8 cellular contexts compared by ENCODE assay signal in the genomic region with DNA sequence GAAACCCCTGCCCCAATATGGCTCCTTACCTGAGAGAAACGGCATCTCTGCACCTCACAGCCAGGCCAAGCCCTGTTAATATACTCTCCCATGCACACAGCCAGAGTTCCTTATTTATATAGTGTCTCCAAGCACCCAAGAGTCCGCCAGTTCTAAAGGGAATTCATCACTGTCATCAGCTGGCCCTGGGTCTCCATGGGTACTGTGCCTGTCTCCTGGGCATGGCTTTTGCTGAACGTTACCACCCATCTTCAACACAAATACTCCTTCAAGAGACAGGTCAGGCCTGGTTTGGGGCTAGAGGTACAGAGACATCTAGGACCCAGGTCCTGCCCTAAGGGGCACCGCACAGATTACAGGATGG. TPM values are rescaled to one million over a fixed set of nuclear protein-coding genes. Genes with fewer than 3 reads are reported as not detected.
DNase-seq lines count a peak whose midpoint lies in the region; ATAC-seq, FAIRE-seq and TF ChIP-seq lines count a peak whose summit lies in the region.

No MANE protein-coding gene starts in this region.

- WGBS in suprapubic skin: 20% methylated on average over 2 of the region's 4 CpGs

- FAIRE-seq in HTR-8/SVneo (lab: Jason Lieb, UNC): no peak

- no peak for TF ChIP-seq CTCF in BE2C (IDR thresholded peaks at IDR 0.05; ENCODE audit: low read depth, low read length)
- TF ChIP-seq CTCF in fibroblast of the aortic adventitia (IDR thresholded peaks at IDR 0.05; ENCODE audit: insufficient read depth, low read length): no peak
- no peak for TF ChIP-seq CTCF in suprapubic skin (IDR thresholded peaks at IDR 0.05)

- no peak for TF ChIP-seq EP300 in suprapubic skin (IDR thresholded peaks at IDR 0.05)

- H3K27me3 ChIP-seq in BE2C (no peaks in the 10 kb centered on the region), SJCRH30 (no peaks in the 10 kb centered on the region), suprapubic skin (no peaks in the 10 kb centered on the region)

- TF ChIP-seq POLR2A in suprapubic skin (IDR thresholded peaks at IDR 0.05): no peak

- ATAC-seq in HG03442 (IDR thresholded peaks at IDR 0.05; ENCODE audit: unreplicated experiment) (no peak), HG03039 (IDR thresholded peaks at IDR 0.05; ENCODE audit: unreplicated experiment) (no peak)

- no peaks in the 10 kb centered on the region for H3K36me3 ChIP-seq in BE2C
- no peaks in the 10 kb centered on the region for H3K36me3 ChIP-seq in SJCRH30
- H3K36me3 ChIP-seq in suprapubic skin: peaks cover 12% of the 10 kb centered on the region

- peaks cover 10% of the 10 kb centered on the region for H3K4me1 ChIP-seq in BE2C
- H3K4me1 ChIP-seq in SJCRH30: peaks cover 17% of the 10 kb centered on the region
- peaks cover 51% of the 10 kb centered on the region for H3K4me1 ChIP-seq in suprapubic skin

- no peak for DNase-seq in BE2C
- peak; percentile 37 for DNase-seq in HTR-8/SVneo (ENCODE audit: insufficient read length, low spot score)
- no peak for DNase-seq in SJCRH30
- DNase-seq in fibroblast of the aortic adventitia (ENCODE audit: low read depth): no peak
- no peak for DNase-seq in suprapubic skin (ENCODE audit: low spot score in 2 of 2)
- DNase-seq in GF-D8 (lab: John Stamatoyannopoulos, UW): no peak

- H3K27ac ChIP-seq in SJCRH30 (no peak overlapping the region), suprapubic skin (peak overlapping the region; percentile 97)

- H3K4me3 ChIP-seq in BE2C (ENCODE audit: low read depth, low read length): peak overlapping the region; percentile 88
- peak overlapping the region; percentile 74 for H3K4me3 ChIP-seq in SJCRH30
- peak overlapping the region; percentile 74 for H3K4me3 ChIP-seq in fibroblast of the aortic adventitia (ENCODE audit: low read depth, low read length)
- H3K4me3 ChIP-seq in suprapubic skin: peak overlapping the region; percentile 97

- no peaks in the 10 kb centered on the region for H3K9me3 ChIP-seq in BE2C
- no peaks in the 10 kb centered on the region for H3K9me3 ChIP-seq in SJCRH30 (replicated peaks)
- H3K9me3 ChIP-seq in suprapubic skin: no peaks in the 10 kb centered on the region

RNA-seq across cellular contexts. Expression of gene ATG16L2, which starts 1.6 kb away (rescaled TPM):
- polyA plus RNA-seq in BE2C (2012; ENCODE audit: insufficient read depth, insufficient read length, low read depth): 11.1 TPM
- 2.9 and 6.8 TPM in 2 replicates for total RNA-seq in SJCRH30 (2014; rRNA removed; shearing (Covaris generic))
- total RNA-seq in fibroblast of the aortic adventitia (ENCODE audit: low replicate concordance): 9.1 and 12.4 TPM in 2 replicates
- 100 to 1,000 TPM in 2 of 4 donors, 10 to 100 TPM in 2; 81.9 to 231 (median 111) TPM for total RNA-seq in suprapubic skin

RNA-seq across cellular contexts. Expression of gene STARD10, which starts 18.7 kb away (rescaled TPM):
- 71.9 TPM for polyA plus RNA-seq in BE2C (2012; ENCODE audit: insufficient read depth, insufficient read length, low read depth)
- total RNA-seq in SJCRH30 (2014; rRNA removed; shearing (Covaris generic)): 6.0 and 10.3 TPM in 2 replicates
- 21.4 and 33.3 TPM in 2 replicates for total RNA-seq in fibroblast of the aortic adventitia (ENCODE audit: low replicate concordance)
- total RNA-seq in suprapubic skin: 10 to 100 TPM; 76.3 to 83.0 (median 79.4) TPM
